ENCODE assay signal across 21 cellular contexts in genomic region chr1:99950486-99950885, GRCh38. TPM values are rescaled to one million over a fixed set of nuclear protein-coding genes. Genes with fewer than 3 reads are reported as not detected.
DNase-seq lines count a peak whose midpoint lies in the region; FAIRE-seq and TF ChIP-seq lines count a peak whose summit lies in the region.
"Had no signal": no experiment of that assay in that cellular context is flagged by ENCODE, and none has a peak within 500 bp of the region (broad histone marks: within the 10 kb centered on the region; RNA-seq: fewer than 3 reads in every experiment).

No MANE protein-coding gene starts in this region.

- CTCF ChIA-PET in endothelial cell of umbilical vein (lab: Charles Lee), result no interaction called here

- H3K4me3 ChIP-seq in HUES48 (ENCODE audit: low read depth, low read length) (no peak overlapping the region), Loucy (ENCODE audit: low read length, poor library complexity, severe bottlenecking) (no peak overlapping the region), endothelial cell of umbilical vein (replicated peaks in 1 of 3; ENCODE audit: insufficient read depth in 1 of 3, low read depth in 1 of 3, low read length in 3 of 3) (no peak overlapping the region), neural progenitor cell (no peak overlapping the region)
- H3K4me3 ChIP-seq: A549 had no signal

- BruUV-seq in endothelial cell of umbilical vein (replicated peaks; lab: Mats Ljungman, UMichigan), result no TSS peak

- no peak overlapping the region for H3K27ac Mint-ChIP-seq in neural progenitor cell
- H3K27ac Mint-ChIP-seq: CD4-positive, alpha-beta memory T cell had no signal

- TF ChIP-seq CTCF in Loucy (conservative IDR thresholded peaks at IDR 0.05; ENCODE audit: low read length) (no peak), endothelial cell of umbilical vein (IDR thresholded peaks at IDR 0.05; ENCODE audit: extremely low read depth in 1 of 2, insufficient read depth in 1 of 2, low read depth in 1 of 2, low read length in 2 of 2) (no peak), neural progenitor cell (IDR thresholded peaks at IDR 0.05) (no peak)

- intact Hi-C loops in endothelial cell of umbilical vein (cut with micrococcal nuclease), result no loop called here

- H4K20me1 ChIP-seq in Loucy (ENCODE audit: insufficient read depth, low read length, poor library complexity, severe bottlenecking) (no peaks in the 10 kb centered on the region), endothelial cell of umbilical vein (replicated peaks; ENCODE audit: control insufficient read depth, extremely low read depth, insufficient read depth, low read length) (no peaks in the 10 kb centered on the region), neural progenitor cell (ENCODE audit: low read depth) (no peaks in the 10 kb centered on the region)

- H2AFZ ChIP-seq in Loucy (ENCODE audit: low read length), result peak overlapping the region; percentile 35; the same call in 1 of the 2 replicates
- no peak overlapping the region for H2AFZ ChIP-seq in endothelial cell of umbilical vein (ENCODE audit: low read depth, low read length)
- peak overlapping the region; percentile 82 for H2AFZ ChIP-seq in neural progenitor cell (replicated peaks)

- H3K9me3 ChIP-seq in HUES48 (ENCODE audit: control insufficient read depth, insufficient read depth, low read length) (no peaks in the 10 kb centered on the region), Loucy (ENCODE audit: insufficient read depth, low read depth, low read length) (no peaks in the 10 kb centered on the region), endothelial cell of umbilical vein (replicated peaks; ENCODE audit: control insufficient read depth, insufficient read depth, low read length) (no peaks in the 10 kb centered on the region), neural progenitor cell (ENCODE audit: low read depth) (no peaks in the 10 kb centered on the region)
- H3K9me3 ChIP-seq: A549, BE2C had no signal

- peak overlapping the region; percentile 40 for H3K27ac ChIP-seq in HUES48 (ENCODE audit: low read depth, low read length)
- H3K27ac ChIP-seq in endothelial cell of umbilical vein (ENCODE audit: insufficient read depth, low read depth, low read length), result no peak overlapping the region
- H3K27ac ChIP-seq in neural progenitor cell, result no peak overlapping the region
- H3K27ac ChIP-seq: A549, C4-2B, HL-60 had no signal

- H3K27me3 Mint-ChIP-seq in neural progenitor cell (ENCODE audit: insufficient read depth, low read depth), result peaks cover 2% of the 10 kb centered on the region
- H3K27me3 Mint-ChIP-seq: CD4-positive, alpha-beta memory T cell had no signal

- no peak for FAIRE-seq in endothelial cell of umbilical vein (lab: Jason Lieb, UNC)
- FAIRE-seq: A549, D721Med, G401.6, GM12892, GM19239, H54 had no signal

- TF ChIP-seq POLR2A in endothelial cell of umbilical vein (IDR thresholded peaks at IDR 0.05; ENCODE audit: low read depth, low read length), result no peak

- no peaks in the 10 kb centered on the region for H3K9me3 Mint-ChIP-seq in neural progenitor cell

- H3F3A ChIP-seq in Loucy (ENCODE audit: low read depth), result no peaks in the 10 kb centered on the region
- no peaks in the 10 kb centered on the region for H3F3A ChIP-seq in neural progenitor cell (ENCODE audit: low read depth)

- H3K9me1 ChIP-seq in endothelial cell of umbilical vein (replicated peaks; ENCODE audit: control insufficient read depth, extremely low read depth, insufficient read depth, low read length), result no peaks in the 10 kb centered on the region

- H3K36me3 Mint-ChIP-seq in neural progenitor cell, result no peaks in the 10 kb centered on the region
- H3K36me3 Mint-ChIP-seq: CD4-positive, alpha-beta memory T cell had no signal

- H3K4me2 ChIP-seq in Loucy (ENCODE audit: low read depth, low read length, poor library complexity, severe bottlenecking) (no peak overlapping the region), endothelial cell of umbilical vein (ENCODE audit: insufficient read depth, low read length) (no peak overlapping the region), neural progenitor cell (no peak overlapping the region)
- H3K4me2 ChIP-seq: A549 had no signal

- H3K9ac ChIP-seq in HUES48 (ENCODE audit: low read depth, low read length) (no peak overlapping the region), Loucy (ENCODE audit: low read depth, low read length, poor library complexity, severe bottlenecking) (no peak overlapping the region), endothelial cell of umbilical vein (replicated peaks; ENCODE audit: extremely low read depth, insufficient read depth, low read length) (no peak overlapping the region), neural progenitor cell (no peak overlapping the region)

- H3K4me1 Mint-ChIP-seq in neural progenitor cell, result no peaks in the 10 kb centered on the region
- H3K4me1 Mint-ChIP-seq: CD4-positive, alpha-beta memory T cell had no signal

- POLR2A ChIA-PET in endothelial cell of umbilical vein (lab: Charles Lee), result no interaction called here

- no peaks in the 10 kb centered on the region for H3K4me1 ChIP-seq in HUES48 (ENCODE audit: control insufficient read depth, insufficient read depth, low read length)
- no peaks in the 10 kb centered on the region for H3K4me1 ChIP-seq in Loucy (ENCODE audit: insufficient read depth, low read length, poor library complexity, severe bottlenecking)
- no peaks in the 10 kb centered on the region for H3K4me1 ChIP-seq in endothelial cell of umbilical vein (ENCODE audit: control insufficient read depth, extremely low read depth, insufficient read depth, low read length)
- H3K4me1 ChIP-seq in neural progenitor cell, result no peaks in the 10 kb centered on the region
- H3K4me1 ChIP-seq: A549 had no signal

- DNase-seq in endothelial cell of umbilical vein (ENCODE audit: low read depth, low spot score) (peak; percentile 44), neural progenitor cell (ENCODE audit: low spot score) (no peak), foreskin melanocyte (no peak), putamen (ENCODE audit: low spot score) (no peak)
- DNase-seq in activated T-cell treated with anti-CD3 and anti-CD28 coated beads, Interleukin-2, amount 50 U/mL, for 48 hours, result no peak
- DNase-seq: BE2C; CD4-positive, alpha-beta memory T cell; DMS153; DMS79 treated with DMSO at 0.1 percent for 48 hours; EL; IMR-90 had no signal

- no peaks in the 10 kb centered on the region for H3K27me3 ChIP-seq in HUES48 (ENCODE audit: control insufficient read depth, insufficient read depth, low read length)
- H3K27me3 ChIP-seq in Loucy (ENCODE audit: insufficient read depth, low read length, poor library complexity, severe bottlenecking), result no peaks in the 10 kb centered on the region
- peaks cover 0 to 2% of the 10 kb centered on the region in 2 experiments for H3K27me3 ChIP-seq in endothelial cell of umbilical vein (ENCODE audit: control insufficient read depth in 2 of 2, insufficient read depth in 2 of 2, low read length in 2 of 2)
- no peaks in the 10 kb centered on the region for H3K27me3 ChIP-seq in neural progenitor cell
- H3K27me3 ChIP-seq: BE2C had no signal

- H3K9me2 ChIP-seq in Loucy (replicated peaks; ENCODE audit: low read depth, low read length), result no peaks in the 10 kb centered on the region

- no peaks in the 10 kb centered on the region for H3K36me3 ChIP-seq in HUES48 (ENCODE audit: control insufficient read depth, insufficient read depth, low read length)
- H3K36me3 ChIP-seq in Loucy (ENCODE audit: insufficient read depth, low read length), result no peaks in the 10 kb centered on the region
- no peaks in the 10 kb centered on the region for H3K36me3 ChIP-seq in endothelial cell of umbilical vein (ENCODE audit: control insufficient read depth in 2 of 2, extremely low read depth in 1 of 2, insufficient read depth in 2 of 2, low read length in 2 of 2)
- no peaks in the 10 kb centered on the region for H3K36me3 ChIP-seq in neural progenitor cell
- H3K36me3 ChIP-seq: BE2C had no signal

- H3K4me3 Mint-ChIP-seq in neural progenitor cell, result no peak overlapping the region
- H3K4me3 Mint-ChIP-seq: CD4-positive, alpha-beta memory T cell had no signal

- dilution Hi-C loops in endothelial cell of umbilical vein (cut with MboI; ENCODE audit: extremely low pct_ligation_motif_present, low sequenced_read_pairs), result no loop called here

- H3K79me2 ChIP-seq in Loucy (ENCODE audit: insufficient read depth, low read length), result no peaks in the 10 kb centered on the region
- H3K79me2 ChIP-seq in endothelial cell of umbilical vein (ENCODE audit: control insufficient read depth, insufficient read depth, low read length), result no peaks in the 10 kb centered on the region
- no peaks in the 10 kb centered on the region for H3K79me2 ChIP-seq in neural progenitor cell (ENCODE audit: low read depth)

TF ChIP-seq in endothelial cell of umbilical vein, 7 proteins besides CTCF, POLR2A, EP300 and RAD21:
- TF ChIP-seq JUN (IDR thresholded peaks at IDR 0.05; ENCODE audit: borderline replicate concordance, insufficient read depth, insufficient read length, low read depth) (no peak), EZH2 (IDR thresholded peaks at IDR 0.05; ENCODE audit: borderline replicate concordance, low read depth, low read length, severe bottlenecking) (no peak), POLR2AphosphoS5 (IDR thresholded peaks at IDR 0.05; ENCODE audit: insufficient read depth, low read depth, low read length) (no peak), MYC (IDR thresholded peaks at IDR 0.05; ENCODE audit: low read depth, low read length) (no peak), GATA2 (IDR thresholded peaks at IDR 0.05; ENCODE audit: insufficient read depth, insufficient read length, low read depth, low read length) (no peak), MAX (IDR thresholded peaks at IDR 0.05; ENCODE audit: insufficient read depth, insufficient read length) (no peak), FOS (IDR thresholded peaks at IDR 0.05; ENCODE audit: borderline replicate concordance, insufficient read depth, low read length) (no peak)

RNA-seq across cellular contexts. Expression of gene SLC35A3, which starts 19.3 kb away (rescaled TPM):
- total RNA-seq in endothelial cell of umbilical vein (19.0 and 20.2 TPM in 2 replicates), neural progenitor cell (ENCODE audit: low replicate concordance) (22.5 and 38.9 TPM in 2 replicates)
- 2.8 and 3.6 TPM in 2 replicates for polyA plus RNA-seq in endothelial cell of umbilical vein
- 3.0 and 3.1 TPM in 2 replicates for polyA plus RNA-seq in endothelial cell of umbilical vein (2011; cell fraction: cytosol; rRNA removed)
- 10.3 and 15.1 TPM in 2 replicates for polyA plus RNA-seq in endothelial cell of umbilical vein (2011; cell fraction: nucleus; rRNA removed)
- polyA plus RNA-seq in endothelial cell of umbilical vein (2012), result 9.5 and 13.8 TPM in 2 replicates
- polyA minus RNA-seq in endothelial cell of umbilical vein, result 10.2 and 10.6 TPM in 2 replicates
- 9.6 TPM for polyA minus RNA-seq in endothelial cell of umbilical vein (2011; cell fraction: cytosol; rRNA and poly(A)+ RNA removed)
- polyA minus RNA-seq in endothelial cell of umbilical vein (2011; cell fraction: nucleus; rRNA and poly(A)+ RNA removed), result 17.2 and 27.5 TPM in 2 replicates
